ENCODE assay signal across 19 cellular contexts in the genomic region with DNA sequence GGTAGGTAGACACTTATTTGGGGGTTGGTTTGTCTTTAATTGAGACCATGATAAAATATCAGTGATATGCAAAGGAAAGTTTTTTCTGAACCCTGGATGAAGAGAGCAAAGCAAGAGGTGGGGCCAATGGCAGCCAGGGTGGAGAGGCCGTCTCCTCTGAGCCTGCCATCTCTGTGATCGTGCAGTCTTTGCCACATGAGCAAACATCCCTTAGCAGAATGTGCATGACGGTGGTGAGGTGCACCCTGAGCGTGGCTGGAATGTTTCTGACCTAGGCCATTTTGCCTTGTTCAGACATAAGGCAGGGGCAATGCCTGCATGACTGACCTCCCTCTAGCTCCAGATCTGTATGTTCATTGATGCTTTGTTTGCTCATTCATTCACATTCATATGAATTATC. TPM values are rescaled to one million over a fixed set of nuclear protein-coding genes. Genes with fewer than 3 reads are reported as not detected.
A peak's percentile ranks its signal among the peaks of the same experiment; 100 is the strongest.
DNase-seq lines count a peak whose midpoint lies in the region; ATAC-seq and TF ChIP-seq lines count a peak whose summit lies in the region.
"Had no signal": no experiment of that assay in that cellular context is flagged by ENCODE, and none has a peak within 500 bp of the region (broad histone marks: within the 10 kb centered on the region; RNA-seq: fewer than 3 reads in every experiment).

No MANE protein-coding gene starts in this region.

- peaks cover 10 to 73% (median 36%) of the 10 kb centered on the region in 4 donors for H3K4me1 ChIP-seq in transverse colon

- POLR2A ChIA-PET in activated CD4-positive, alpha-beta memory T cell treated with anti-CD3 and anti-CD28 coated beads, Interleukin-2, amount 10 ng/mL, durations not matched to agents 7 days and 5 days (lab: Charles Lee), result interaction anchor here (1.9 to 7.3 kb wide), 5 partner anchors 8 to 409 kb away, joined by 8 to 120 read pairs (median 97); no protein-coding TSS in a partner anchor
- POLR2A ChIA-PET in RWPE1 (lab: Yijun Ruan, JAX; ENCODE audit: low non-redundant PET), result no interaction called here

- no peak overlapping the region for H3K4me3 ChIP-seq in transverse colon
- H3K4me3 ChIP-seq: right atrium auricular region, SK-N-MC, vagina had no signal

- peak overlapping the region; percentile 96 for H3K27ac Mint-ChIP-seq in activated naive CD4-positive, alpha-beta T cell treated with anti-CD3 and anti-CD28 coated beads for 36 hours
- peak overlapping the region; percentile 90 for H3K27ac Mint-ChIP-seq in activated CD4-positive, alpha-beta memory T cell treated with anti-CD3 and anti-CD28 coated beads, Interleukin-2, amount 10 ng/mL, durations not matched to agents 7 days and 5 days
- peak overlapping the region; percentile 95 to 99 for H3K27ac Mint-ChIP-seq in effector memory CD8-positive, alpha-beta T cell
- H3K27ac Mint-ChIP-seq: mesothelial cell of epicardium had no signal

- no peak for ATAC-seq in effector memory CD8-positive, alpha-beta T cell (replicated peaks)
- no peak for ATAC-seq in HG03045 (IDR thresholded peaks at IDR 0.05; ENCODE audit: unreplicated experiment)
- ATAC-seq in activated CD4-positive, CD25-positive, alpha-beta regulatory T cell treated with anti-CD3 and anti-CD28 coated beads, Interleukin-2, amount 50 U/mL, for 24 hours, result no peak
- ATAC-seq: left colon had no signal

- H3K27ac ChIP-seq in transverse colon (peak overlapping the region in 3 of 4 donors; percentile 6 to 97 (median 92)), RWPE1 (no peak overlapping the region)
- H3K27ac ChIP-seq: right atrium auricular region, SK-N-MC, vagina had no signal

- H3K9me3 ChIP-seq in transverse colon, result no peaks in the 10 kb centered on the region
- H3K9me3 ChIP-seq: right atrium auricular region, vagina had no signal

- no peak for TF ChIP-seq EP300 in transverse colon (IDR thresholded peaks at IDR 0.05; ENCODE audit: low read depth)

- H3K27me3 Mint-ChIP-seq in activated naive CD4-positive, alpha-beta T cell treated with anti-CD3 and anti-CD28 coated beads for 36 hours (ENCODE audit: low read depth), result no peaks in the 10 kb centered on the region
- H3K27me3 Mint-ChIP-seq in activated CD4-positive, alpha-beta memory T cell treated with anti-CD3 and anti-CD28 coated beads, Interleukin-2, amount 10 ng/mL, durations not matched to agents 7 days and 5 days, result no peaks in the 10 kb centered on the region
- no peaks in the 10 kb centered on the region for H3K27me3 Mint-ChIP-seq in effector memory CD8-positive, alpha-beta T cell

- TF ChIP-seq CTCF in transverse colon (IDR thresholded peaks at IDR 0.05), result no peak
- no peak for TF ChIP-seq CTCF in RWPE1 (conservative IDR thresholded peaks at IDR 0.05; ENCODE audit: low read depth)

- DNase-seq in activated naive CD4-positive, alpha-beta T cell treated with anti-CD3 and anti-CD28 coated beads for 36 hours, result no peak
- no peak for DNase-seq in activated naive CD4-positive, alpha-beta T cell (lab: John Stamatoyannopoulos, UW)
- no peak for DNase-seq in activated CD4-positive, alpha-beta memory T cell treated with anti-CD3 and anti-CD28 coated beads, Interleukin-2, amount 10 ng/mL, durations not matched to agents 7 days and 5 days
- DNase-seq in effector memory CD8-positive, alpha-beta T cell, result no peak
- DNase-seq in transverse colon, result no peak
- no peak for DNase-seq in RWPE1 (ENCODE audit: low spot score)
- DNase-seq: amygdala, cerebellar nuclear complex, GDM1, left colon, NCI-H1436 treated with DMSO at 0.1 percent for 48 hours, NCI-H774, nucleus accumbens had no signal

- CTCF ChIA-PET in activated naive CD4-positive, alpha-beta T cell treated with anti-CD3 and anti-CD28 coated beads for 36 hours (lab: Charles Lee), result interaction anchor here (1.2 kb wide), 1 partner anchor 136 kb away, joined by 3 read pairs; no protein-coding TSS in a partner anchor
- CTCF ChIA-PET in activated CD4-positive, alpha-beta memory T cell treated with anti-CD3 and anti-CD28 coated beads, Interleukin-2, amount 10 ng/mL, durations not matched to agents 7 days and 5 days (lab: Charles Lee), result interaction anchor here (3.5 kb wide), 1 partner anchor 37 kb away, joined by 21 read pairs; no protein-coding TSS in a partner anchor
- CTCF ChIA-PET in RWPE1 (lab: Yijun Ruan, JAX), result interaction anchor here (0.6 kb wide), 1 partner anchor 169 kb away, joined by 4 read pairs; no protein-coding TSS in a partner anchor

- intact Hi-C loops in activated naive CD4-positive, alpha-beta T cell treated with anti-CD3 and anti-CD28 coated beads for 36 hours (cut with micrococcal nuclease), result loop anchor here (5.0 kb wide), 1 partner anchor 392 kb away; no protein-coding TSS in a partner anchor
- intact Hi-C loops in transverse colon (cut with DNase I; ENCODE audit: low total_unique reads), result no loop called here

- no peaks in the 10 kb centered on the region for H3K9me3 Mint-ChIP-seq in activated naive CD4-positive, alpha-beta T cell treated with anti-CD3 and anti-CD28 coated beads for 36 hours
- no peaks in the 10 kb centered on the region for H3K9me3 Mint-ChIP-seq in activated CD4-positive, alpha-beta memory T cell treated with anti-CD3 and anti-CD28 coated beads, Interleukin-2, amount 10 ng/mL, durations not matched to agents 7 days and 5 days
- H3K9me3 Mint-ChIP-seq in effector memory CD8-positive, alpha-beta T cell, result no peaks in the 10 kb centered on the region
- H3K9me3 Mint-ChIP-seq: mesothelial cell of epicardium had no signal

- WGBS in transverse colon (ENCODE audit: low coverage in 1 of 2), 2 donors, result 92% methylated on average over 4 of the region's 4 CpGs; no CpG with 5 or more reads in 1 of the 2 donors

- peaks cover 69% of the 10 kb centered on the region for H3K36me3 Mint-ChIP-seq in activated naive CD4-positive, alpha-beta T cell treated with anti-CD3 and anti-CD28 coated beads for 36 hours (ENCODE audit: low read depth)
- H3K36me3 Mint-ChIP-seq in activated CD4-positive, alpha-beta memory T cell treated with anti-CD3 and anti-CD28 coated beads, Interleukin-2, amount 10 ng/mL, durations not matched to agents 7 days and 5 days (ENCODE audit: low read depth), result peaks cover 83% of the 10 kb centered on the region
- peaks cover 30% of the 10 kb centered on the region for H3K36me3 Mint-ChIP-seq in effector memory CD8-positive, alpha-beta T cell (ENCODE audit: insufficient read depth)

- peaks cover 86% of the 10 kb centered on the region for H3K4me1 Mint-ChIP-seq in activated naive CD4-positive, alpha-beta T cell treated with anti-CD3 and anti-CD28 coated beads for 36 hours (ENCODE audit: low read depth)
- peaks cover 92% of the 10 kb centered on the region for H3K4me1 Mint-ChIP-seq in activated CD4-positive, alpha-beta memory T cell treated with anti-CD3 and anti-CD28 coated beads, Interleukin-2, amount 10 ng/mL, durations not matched to agents 7 days and 5 days
- H3K4me1 Mint-ChIP-seq in effector memory CD8-positive, alpha-beta T cell (ENCODE audit: low read depth in 2 of 2), result peaks cover 82 to 89% of the 10 kb centered on the region in 2 donors

- peak overlapping the region; percentile 65 for H3K4me3 Mint-ChIP-seq in activated naive CD4-positive, alpha-beta T cell treated with anti-CD3 and anti-CD28 coated beads for 36 hours
- H3K4me3 Mint-ChIP-seq in activated CD4-positive, alpha-beta memory T cell treated with anti-CD3 and anti-CD28 coated beads, Interleukin-2, amount 10 ng/mL, durations not matched to agents 7 days and 5 days, result peak overlapping the region; percentile 95
- H3K4me3 Mint-ChIP-seq in effector memory CD8-positive, alpha-beta T cell, result peak overlapping the region; percentile 96 to 98
- H3K4me3 Mint-ChIP-seq: mesothelial cell of epicardium had no signal

- no peaks in the 10 kb centered on the region for H3K36me3 ChIP-seq in transverse colon
- H3K36me3 ChIP-seq: right atrium auricular region had no signal

- no peaks in the 10 kb centered on the region for H3K27me3 ChIP-seq in transverse colon
- H3K27me3 ChIP-seq: right atrium auricular region, vagina had no signal

- no peak for TF ChIP-seq POLR2A in transverse colon (IDR thresholded peaks at IDR 0.05)

- in situ Hi-C loops in transverse colon (cut with MboI; ENCODE audit: low pct_ligation_motif_present in 1 of 4, low pct_unique_long_range_greater_than_20kb in 1 of 4, low sequenced_read_pairs in 3 of 4), result no loop called here

RNA-seq across cellular contexts. Expression of a gene that starts 6.0 kb away (rescaled TPM):
- total RNA-seq in activated naive CD4-positive, alpha-beta T cell treated with anti-CD3 and anti-CD28 coated beads for 36 hours, result 100 to 1,000 TPM; 106 to 113 TPM
- total RNA-seq in activated CD4-positive, alpha-beta memory T cell treated with anti-CD3 and anti-CD28 coated beads, Interleukin-2, amount 10 ng/mL, durations not matched to agents 7 days and 5 days, result 10 to 100 TPM; 70.8 to 75.9 TPM
- total RNA-seq in transverse colon, result 10 to 100 TPM; 42.2 to 74.1 (median 59.9) TPM
